ENCODE assay signal across 9 cellular contexts in the genomic region with DNA sequence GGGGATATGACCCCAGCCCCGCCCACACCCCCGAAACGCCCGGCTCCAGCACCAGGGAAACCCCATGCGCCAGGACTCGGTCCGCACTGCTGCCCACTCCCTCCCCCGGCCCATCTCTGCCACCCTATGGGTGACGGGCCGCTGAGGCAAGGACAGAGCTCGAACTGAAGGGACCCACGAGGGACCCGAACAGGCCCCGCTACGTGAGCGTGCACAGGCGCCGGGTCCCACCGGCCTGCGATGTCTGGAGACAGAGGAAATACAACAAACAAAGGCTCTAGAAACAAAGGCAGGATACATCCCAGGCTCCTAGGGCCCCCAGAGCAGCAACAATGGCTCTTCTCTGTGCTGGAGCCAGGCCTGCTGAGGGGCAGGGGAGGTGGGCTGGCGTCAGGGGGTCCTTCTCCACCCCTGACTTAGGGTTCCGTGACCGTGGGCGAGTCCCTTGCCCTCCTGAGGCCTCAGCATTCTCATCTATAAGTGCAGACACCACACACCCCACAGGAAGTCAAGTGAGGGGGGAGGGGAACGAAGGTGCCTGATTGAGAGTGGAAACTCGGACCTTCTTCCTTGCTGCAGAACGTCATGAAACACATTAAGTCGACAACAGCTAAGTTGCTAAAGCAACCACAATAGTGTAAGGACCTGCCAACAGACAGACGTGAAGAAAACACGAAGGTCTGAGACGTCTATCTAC. TPM values are rescaled to one million over a fixed set of nuclear protein-coding genes. Genes with fewer than 3 reads are reported as not detected.
DNase-seq lines count a peak whose midpoint lies in the region; ATAC-seq, FAIRE-seq and TF ChIP-seq lines count a peak whose summit lies in the region.
"Had no signal": no experiment of that assay in that cellular context is flagged by ENCODE, and none has a peak within 500 bp of the region (broad histone marks: within the 10 kb centered on the region; RNA-seq: fewer than 3 reads in every experiment).

No MANE protein-coding gene starts in this region.

- WGBS in SK-N-SH (ENCODE audit: low lambda C conversion rate), result 89% methylated on average over 29 of the region's 31 CpGs

- peak overlapping the region; percentile 97 to 99 (median 99) for H3K4me3 Mint-ChIP-seq in brain
- peak overlapping the region; percentile 100 for H3K4me3 Mint-ChIP-seq in natural killer cell
- peak overlapping the region; percentile 98 for H3K4me3 Mint-ChIP-seq in type B pancreatic cell

- no peak overlapping the region; a peak in 1 of 4 replicates for H3K27ac ChIP-seq in SK-N-SH (ENCODE audit: low read depth in 2 of 2, low read length in 1 of 2)
- H3K27ac ChIP-seq: A549 had no signal

- H3K27ac Mint-ChIP-seq in brain (peak overlapping the region; percentile 22 to 96 (median 53)), natural killer cell (peak overlapping the region; percentile 97 to 99), type B pancreatic cell (peak overlapping the region; percentile 95)

- peak overlapping the region; percentile 100; the same call in 1 of the 2 replicates for H3K4me2 ChIP-seq in SK-N-SH
- H3K4me2 ChIP-seq: A549 had no signal

- peaks cover 6 to 23% of the 10 kb centered on the region in 2 experiments; a peak in 1 of 4 replicates for H3K4me1 ChIP-seq in SK-N-SH (ENCODE audit: control insufficient read depth in 1 of 2, insufficient read depth in 2 of 2, low read depth in 1 of 2, low read length in 1 of 2)

- CTCF ChIA-PET in SK-N-SH (lab: Yijun Ruan, JAX), result no interaction called here

- H3K4me1 Mint-ChIP-seq in brain (peaks cover 31% of the 10 kb centered on the region), natural killer cell (peaks cover 44 to 47% of the 10 kb centered on the region in 2 donors), type B pancreatic cell (ENCODE audit: unreplicated experiment) (peaks cover 26% of the 10 kb centered on the region)

- intact Hi-C loops in natural killer cell (cut with micrococcal nuclease), result loop anchor here (1.0 to 5.0 kb wide), 2 partner anchors 13 to 205 kb away; no protein-coding TSS in a partner anchor

- no peak overlapping the region for H3K4me3 ChIP-seq in SK-N-SH (ENCODE audit: low read depth in 2 of 2, low read length in 1 of 2)
- H3K4me3 ChIP-seq: A549 had no signal

- no peaks in the 10 kb centered on the region for H3F3A ChIP-seq in SK-N-SH (replicated peaks; ENCODE audit: insufficient read depth)

- no peak for FAIRE-seq in D721Med (lab: Jason Lieb, UNC)
- FAIRE-seq: A549 had no signal

- no peak overlapping the region for H3K9ac ChIP-seq in SK-N-SH

- peaks cover 46% of the 10 kb centered on the region for H3K79me2 ChIP-seq in SK-N-SH (ENCODE audit: insufficient read depth)

- H3K9me3 ChIP-seq in SK-N-SH, result no peaks in the 10 kb centered on the region
- H3K9me3 ChIP-seq: A549 had no signal

- no peak for TF ChIP-seq EP300 in SK-N-SH (IDR thresholded peaks at IDR 0.05; ENCODE audit: borderline replicate concordance in 1 of 2, low read depth in 1 of 2, low read length in 1 of 2)

- ATAC-seq in SK-N-SH treated with all-trans-retinoic acid at 6 μM for 48 hours, result no peak
- peak; percentile 63 to 80 (median 71) for ATAC-seq in natural killer cell
- ATAC-seq: A549 had no signal

- peaks cover 4% of the 10 kb centered on the region for H3K27me3 Mint-ChIP-seq in brain
- no peaks in the 10 kb centered on the region for H3K27me3 Mint-ChIP-seq in natural killer cell (ENCODE audit: low read depth in 2 of 2)
- no peaks in the 10 kb centered on the region for H3K27me3 Mint-ChIP-seq in type B pancreatic cell

- no peak for TF ChIP-seq RAD21 in SK-N-SH (IDR thresholded peaks at IDR 0.05; ENCODE audit: low read length)

- POLR2A ChIA-PET in SK-N-SH (lab: Yijun Ruan, JAX), result no interaction called here

- TF ChIP-seq CTCF in SK-N-SH (IDR thresholded peaks at IDR 0.05) (no peak), brain (conservative IDR thresholded peaks at IDR 0.05) (no peak), natural killer cell (IDR thresholded peaks at IDR 0.05) (no peak), type B pancreatic cell (conservative IDR thresholded peaks at IDR 0.05) (no peak), D721Med (IDR thresholded peaks at IDR 0.05; ENCODE audit: insufficient read depth, missing control alignments) (no peak)

- no peaks in the 10 kb centered on the region for H3K9me2 ChIP-seq in SK-N-SH

- peaks cover 40% of the 10 kb centered on the region for H4K20me1 ChIP-seq in SK-N-SH (ENCODE audit: insufficient read depth)

- no peaks in the 10 kb centered on the region for H3K27me3 ChIP-seq in SK-N-SH (ENCODE audit: insufficient read depth)

- DNase-seq in SK-N-SH (no peak), natural killer cell (peak; percentile 80), type B pancreatic cell (ENCODE audit: extremely low spot score, unreplicated experiment) (no peak), D341Med (ENCODE audit: low spot score) (no peak), D721Med (ENCODE audit: insufficient read length, low spot score) (no peak), NOMO-1 treated with DMSO at 0.1 percent for 48 hours (lab: John Stamatoyannopoulos, UW; ENCODE audit: unreplicated experiment) (no peak)

- H3K36me3 Mint-ChIP-seq in brain (peaks cover 4% of the 10 kb centered on the region), natural killer cell (peaks cover 20% of the 10 kb centered on the region), type B pancreatic cell (peaks cover 4% of the 10 kb centered on the region)

- peaks cover 0 to 7% of the 10 kb centered on the region in 2 experiments for H3K36me3 ChIP-seq in SK-N-SH (replicated peaks in 1 of 2; ENCODE audit: control insufficient read depth in 1 of 2, insufficient read depth in 2 of 2, low read length in 1 of 2)

- H3K9me3 Mint-ChIP-seq in brain (peaks cover 0 to 4% (median 0%) of the 10 kb centered on the region in 5 experiments), natural killer cell (no peaks in the 10 kb centered on the region), type B pancreatic cell (no peaks in the 10 kb centered on the region)

- no peak overlapping the region for H2AFZ ChIP-seq in SK-N-SH (ENCODE audit: low read depth)

TF ChIP-seq in SK-N-SH, 30 proteins besides CTCF, POLR2A, EP300 and RAD21 (continues in another document):
- TF ChIP-seq MEF2A (IDR thresholded peaks at IDR 0.05; ENCODE audit: borderline replicate concordance, low read depth) (no peak), FOXM1 (IDR thresholded peaks at IDR 0.05; ENCODE audit: low read depth) (no peak), RXRA (IDR thresholded peaks at IDR 0.05; ENCODE audit: borderline replicate concordance, low read depth) (no peak), ELF1 (IDR thresholded peaks at IDR 0.05) (no peak), POLR2AphosphoS5 (IDR thresholded peaks at IDR 0.05; ENCODE audit: low read depth, low read length) (no peak), NFIC (IDR thresholded peaks at IDR 0.05; ENCODE audit: borderline replicate concordance) (no peak), RCOR1 (IDR thresholded peaks at IDR 0.05; ENCODE audit: low read length) (no peak), FOXJ3 (CRISPR knock-in tag; IDR thresholded peaks at IDR 0.05) (no peak), TAF1 (IDR thresholded peaks at IDR 0.05; ENCODE audit: borderline replicate concordance, low read depth, low read length) (no peak)

TF ChIP-seq in SK-N-SH treated with all-trans-retinoic acid at 6 μM for 48 hours, 23 proteins besides CTCF, POLR2A, EP300 and RAD21:
- TF ChIP-seq ESRRG (CRISPR knock-in tag; IDR thresholded peaks at IDR 0.05), result no peak
- no peak for TF ChIP-seq PPARA (CRISPR knock-in tag; IDR thresholded peaks at IDR 0.05; ENCODE audit: borderline replicate concordance)

RNA-seq across cellular contexts. Expression of a gene that starts 3.1 kb away (rescaled TPM):
- polyA plus RNA-seq in SK-N-SH (2012; rRNA removed) (61.1 and 69.1 TPM in 2 replicates), brain (ENCODE audit: insufficient read depth, low read depth, low replicate concordance) (124 TPM)
- 25.5 and 46.5 TPM in 2 replicates for polyA plus RNA-seq in SK-N-SH (2012; cell fraction: cytosol; rRNA removed)
- 86.6 and 88.2 TPM in 2 replicates for polyA plus RNA-seq in SK-N-SH (2012; cell fraction: nucleus; rRNA removed)
- total RNA-seq in natural killer cell (100 to 1,000 TPM; 554 to 652 (median 608) TPM), type B pancreatic cell (ENCODE audit: low replicate concordance) (60.4 and 62.0 TPM in 2 replicates)

RNA-seq across cellular contexts. Expression of a gene that starts 18.9 kb away (rescaled TPM):
- 11.3 and 16.1 TPM in 2 replicates for polyA plus RNA-seq in SK-N-SH (2012; rRNA removed)
- 11.6 and 17.8 TPM in 2 replicates for polyA plus RNA-seq in SK-N-SH (2012; cell fraction: cytosol; rRNA removed)
- 28.7 and 43.5 TPM in 2 replicates for polyA plus RNA-seq in SK-N-SH (2012; cell fraction: nucleus; rRNA removed)
- polyA plus RNA-seq in brain (ENCODE audit: insufficient read depth, low read depth, low replicate concordance), result 22.6 TPM
- 10 to 100 TPM; 29.1 to 38.4 (median 34.8) TPM for total RNA-seq in natural killer cell
- total RNA-seq in type B pancreatic cell (ENCODE audit: low replicate concordance), result 17.9 and 18.1 TPM in 2 replicates

RNA-seq across cellular contexts. Expression of a gene that starts 23.0 kb away (rescaled TPM):
- 1.7 and 2.8 TPM in 2 replicates for polyA plus RNA-seq in SK-N-SH (2012; rRNA removed)
- polyA plus RNA-seq in SK-N-SH (2012; cell fraction: cytosol; rRNA removed), result 1.3 and 2.1 TPM in 2 replicates
- polyA plus RNA-seq in SK-N-SH (2012; cell fraction: nucleus; rRNA removed), result 7.3 and 12.1 TPM in 2 replicates
- 3.8 TPM for polyA plus RNA-seq in brain (ENCODE audit: insufficient read depth, low read depth, low replicate concordance)
- 10 to 100 TPM; 13.0 to 20.9 (median 13.1) TPM for total RNA-seq in natural killer cell
- total RNA-seq in type B pancreatic cell (ENCODE audit: low replicate concordance), result 12.1 and 13.9 TPM in 2 replicates

RNA-seq across cellular contexts. Expression of a gene that starts 23.0 kb away (rescaled TPM):
- polyA plus RNA-seq in SK-N-SH (2012; rRNA removed) (11.8 and 30.0 TPM in 2 replicates), brain (ENCODE audit: insufficient read depth, low read depth, low replicate concordance) (105 TPM)
- polyA plus RNA-seq in SK-N-SH (2012; cell fraction: cytosol; rRNA removed), result 16.4 and 28.2 TPM in 2 replicates
- 67.1 and 70.7 TPM in 2 replicates for polyA plus RNA-seq in SK-N-SH (2012; cell fraction: nucleus; rRNA removed)
- total RNA-seq in natural killer cell (10 to 100 TPM; 43.1 to 53.7 (median 46.9) TPM), type B pancreatic cell (ENCODE audit: low replicate concordance) (76.9 and 90.6 TPM in 2 replicates)

RNA-seq across cellular contexts. Expression of a gene that starts 34.0 kb away (rescaled TPM):
- polyA plus RNA-seq in SK-N-SH (2012; rRNA removed) (9.0 and 18.8 TPM in 2 replicates), brain (ENCODE audit: insufficient read depth, low read depth, low replicate concordance) (26.0 TPM)
- polyA plus RNA-seq in SK-N-SH (2012; cell fraction: cytosol; rRNA removed), result 7.1 and 12.6 TPM in 2 replicates
- polyA plus RNA-seq in SK-N-SH (2012; cell fraction: nucleus; rRNA removed), result 87.2 and 224 TPM in 2 replicates
- total RNA-seq in natural killer cell (10 to 100 TPM; 90.7 to 91.7 (median 91.5) TPM), type B pancreatic cell (ENCODE audit: low replicate concordance) (36.4 and 37.9 TPM in 2 replicates)
